Comparison of ENCODE assay signal across 20 cellular contexts in the genomic region with DNA sequence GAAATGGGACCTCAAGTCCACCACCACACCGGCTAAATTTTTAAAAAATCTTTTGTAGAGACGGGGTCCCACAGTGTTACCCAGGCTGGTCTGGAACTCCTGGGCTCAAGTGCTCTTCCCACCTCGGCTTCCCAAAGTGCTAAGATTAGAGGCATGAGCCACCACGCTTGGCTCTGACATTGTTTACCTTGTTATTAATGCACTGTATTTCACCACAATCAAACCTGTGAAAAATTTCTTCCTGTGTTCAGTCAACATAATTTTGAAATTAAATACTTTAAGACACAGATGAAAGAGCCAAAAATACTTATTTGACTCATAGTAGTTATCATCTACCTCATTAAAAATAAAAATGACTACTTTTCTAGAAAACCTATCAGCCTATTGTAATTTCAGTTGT. TPM values are rescaled to one million over a fixed set of nuclear protein-coding genes. Genes with fewer than 3 reads are reported as not detected.
DNase-seq lines count a peak whose midpoint lies in the region; FAIRE-seq and TF ChIP-seq lines count a peak whose summit lies in the region.
"Had no signal": no experiment of that assay in that cellular context is flagged by ENCODE, and none has a peak within 500 bp of the region (broad histone marks: within the 10 kb centered on the region; RNA-seq: fewer than 3 reads in every experiment).

No MANE protein-coding gene starts in this region.

- no peaks in the 10 kb centered on the region for H4K20me1 ChIP-seq in endothelial cell of umbilical vein (replicated peaks; ENCODE audit: control insufficient read depth, extremely low read depth, insufficient read depth, low read length)
- H4K20me1 ChIP-seq: BLaER1 treated with 17β-estradiol and CSF1 and Interleukin-3, amounts not matched to agents 10 nM and 100 nM had no signal

- FAIRE-seq in endothelial cell of umbilical vein (lab: Jason Lieb, UNC): no peak
- FAIRE-seq: D721Med, G401.6, GM12891, GM18507, H54, HTR-8/SVneo had no signal

- peak overlapping the region; percentile 48; the same call in 1 of the 2 replicates for H3K27ac ChIP-seq in HUES6 (ENCODE audit: low read depth, low read length)
- H3K27ac ChIP-seq in endothelial cell of umbilical vein (ENCODE audit: insufficient read depth, low read depth, low read length): peak overlapping the region; percentile 89
- H3K27ac ChIP-seq in parathyroid adenoma: peak overlapping the region; percentile 68
- H3K27ac ChIP-seq in WERI-Rb-1: no peak overlapping the region
- H3K27ac ChIP-seq: BLaER1 treated with 17β-estradiol and CSF1 and Interleukin-3, amounts not matched to agents 10 nM and 100 nM; GM23248 had no signal

- peaks cover 3% of the 10 kb centered on the region for H3K9me3 ChIP-seq in HUES6 (ENCODE audit: control insufficient read depth, insufficient read depth, low read depth, low read length)
- H3K9me3 ChIP-seq in endothelial cell of umbilical vein (replicated peaks; ENCODE audit: control insufficient read depth, insufficient read depth, low read length): no peaks in the 10 kb centered on the region
- H3K9me3 ChIP-seq in parathyroid adenoma (ENCODE audit: control insufficient read depth, low read length): no peaks in the 10 kb centered on the region
- H3K9me3 ChIP-seq in WERI-Rb-1 (ENCODE audit: severe bottlenecking): no peaks in the 10 kb centered on the region
- H3K9me3 ChIP-seq: BLaER1 treated with 17β-estradiol and CSF1 and Interleukin-3, amounts not matched to agents 10 nM and 100 nM; Caco-2 had no signal

- DNase-seq in dermis blood vessel endothelial cell (peak; percentile 20), endothelial cell of umbilical vein (ENCODE audit: low read depth, low spot score) (peak; percentile 51), WERI-Rb-1 (no peak), activated gamma-delta T cell (lab: John Stamatoyannopoulos, UW) (no peak), NCI-H1436 treated with DMSO at 0.1 percent for 48 hours (lab: John Stamatoyannopoulos, UW) (no peak)
- DNase-seq: Caco-2; CD4-positive, CD25-positive, alpha-beta regulatory T cell; CD8-positive, alpha-beta memory T cell; GM23248; HFFc6 had no signal

- H3K4me1 ChIP-seq in HUES6 (ENCODE audit: control insufficient read depth, insufficient read depth, low read length): peaks cover 15% of the 10 kb centered on the region; the same call in 1 of the 2 replicates
- H3K4me1 ChIP-seq in endothelial cell of umbilical vein (ENCODE audit: control insufficient read depth, extremely low read depth, insufficient read depth, low read length): peaks cover 19% of the 10 kb centered on the region
- H3K4me1 ChIP-seq in parathyroid adenoma: peaks cover 26% of the 10 kb centered on the region
- H3K4me1 ChIP-seq: BLaER1 treated with 17β-estradiol and CSF1 and Interleukin-3, amounts not matched to agents 10 nM and 100 nM; Caco-2 had no signal

- no peaks in the 10 kb centered on the region for H3K36me3 ChIP-seq in HUES6 (ENCODE audit: control insufficient read depth, insufficient read depth, low read length)
- no peaks in the 10 kb centered on the region for H3K36me3 ChIP-seq in endothelial cell of umbilical vein (ENCODE audit: control insufficient read depth in 2 of 2, extremely low read depth in 1 of 2, insufficient read depth in 2 of 2, low read length in 2 of 2)
- H3K36me3 ChIP-seq in parathyroid adenoma (ENCODE audit: control insufficient read depth, insufficient read depth, low read length): no peaks in the 10 kb centered on the region
- H3K36me3 ChIP-seq in WERI-Rb-1: no peaks in the 10 kb centered on the region
- H3K36me3 ChIP-seq: BLaER1 treated with 17β-estradiol and CSF1 and Interleukin-3, amounts not matched to agents 10 nM and 100 nM had no signal

- no peak for TF ChIP-seq POLR2A in endothelial cell of umbilical vein (IDR thresholded peaks at IDR 0.05; ENCODE audit: low read depth, low read length)

- CTCF ChIA-PET in endothelial cell of umbilical vein (lab: Charles Lee): interaction anchor here (1.3 to 1.6 kb wide), 3 partner anchors 9 to 32 kb away, joined by 4 to 6 read pairs (median 4); a partner anchor contains a TSS

- H3K4me2 ChIP-seq in endothelial cell of umbilical vein (ENCODE audit: insufficient read depth, low read length): no peak overlapping the region
- no peak overlapping the region for H3K4me2 ChIP-seq in parathyroid adenoma (ENCODE audit: low read length)
- H3K4me2 ChIP-seq: BLaER1 treated with 17β-estradiol and CSF1 and Interleukin-3, amounts not matched to agents 10 nM and 100 nM had no signal

- no peak overlapping the region for H3K9ac ChIP-seq in HUES6 (ENCODE audit: low read length)
- H3K9ac ChIP-seq in endothelial cell of umbilical vein (replicated peaks; ENCODE audit: extremely low read depth, insufficient read depth, low read length): no peak overlapping the region
- no peak overlapping the region for H3K9ac ChIP-seq in parathyroid adenoma
- H3K9ac ChIP-seq: BLaER1 treated with 17β-estradiol and CSF1 and Interleukin-3, amounts not matched to agents 10 nM and 100 nM; GM23248 had no signal

- TF ChIP-seq CTCF in endothelial cell of umbilical vein (IDR thresholded peaks at IDR 0.05; ENCODE audit: extremely low read depth in 1 of 2, insufficient read depth in 1 of 2, low read depth in 1 of 2, low read length in 2 of 2) (no peak), parathyroid adenoma (IDR thresholded peaks at IDR 0.05) (no peak), WERI-Rb-1 (IDR thresholded peaks at IDR 0.05; ENCODE audit: low read depth, low read length) (no peak)

- H3K27me3 ChIP-seq in HUES6 (ENCODE audit: control insufficient read depth, insufficient read depth, low read length) (no peaks in the 10 kb centered on the region), endothelial cell of umbilical vein (ENCODE audit: control insufficient read depth in 2 of 2, insufficient read depth in 2 of 2, low read length in 2 of 2) (no peaks in the 10 kb centered on the region), parathyroid adenoma (ENCODE audit: control insufficient read depth, insufficient read depth, low read length) (no peaks in the 10 kb centered on the region), WERI-Rb-1 (ENCODE audit: insufficient read depth, low read depth, severe bottlenecking) (no peaks in the 10 kb centered on the region)
- H3K27me3 ChIP-seq: BLaER1 treated with 17β-estradiol and CSF1 and Interleukin-3, amounts not matched to agents 10 nM and 100 nM had no signal

- intact Hi-C loops in endothelial cell of umbilical vein (cut with micrococcal nuclease): loop anchor here (1.0 kb wide), 3 partner anchors 11 to 24 kb away; a partner anchor contains a TSS

- no peak overlapping the region for H2AFZ ChIP-seq in endothelial cell of umbilical vein (ENCODE audit: low read depth, low read length)
- peak overlapping the region; percentile 42 for H2AFZ ChIP-seq in parathyroid adenoma
- H2AFZ ChIP-seq: GM23248 had no signal

- no TSS peak for BruUV-seq in endothelial cell of umbilical vein (replicated peaks; lab: Mats Ljungman, UMichigan)

- POLR2A ChIA-PET in endothelial cell of umbilical vein (lab: Charles Lee): interaction anchor here (1.4 to 1.8 kb wide), 3 partner anchors 10 to 25 kb away, joined by 4 to 15 read pairs (median 5); a partner anchor contains a TSS

- dilution Hi-C loops in endothelial cell of umbilical vein (cut with MboI; ENCODE audit: extremely low pct_ligation_motif_present, low sequenced_read_pairs): no loop called here

- no peaks in the 10 kb centered on the region for H3K9me1 ChIP-seq in endothelial cell of umbilical vein (replicated peaks; ENCODE audit: control insufficient read depth, extremely low read depth, insufficient read depth, low read length)

- H3K79me2 ChIP-seq in endothelial cell of umbilical vein (ENCODE audit: control insufficient read depth, insufficient read depth, low read length): no peaks in the 10 kb centered on the region
- H3K79me2 ChIP-seq in parathyroid adenoma: no peaks in the 10 kb centered on the region

- H3K4me3 ChIP-seq in HUES6 (ENCODE audit: low read depth, low read length) (no peak overlapping the region; the same call in 1 of the 2 replicates), endothelial cell of umbilical vein (replicated peaks in 1 of 3; ENCODE audit: insufficient read depth in 1 of 3, low read depth in 1 of 3, low read length in 3 of 3) (no peak overlapping the region), parathyroid adenoma (ENCODE audit: low read depth, low read length) (no peak overlapping the region), WERI-Rb-1 (ENCODE audit: low read depth, low read length) (no peak overlapping the region)
- H3K4me3 ChIP-seq: BLaER1 treated with 17β-estradiol and CSF1 and Interleukin-3, amounts not matched to agents 10 nM and 100 nM; GM23248 had no signal

TF ChIP-seq in endothelial cell of umbilical vein, 7 proteins besides CTCF, POLR2A, EP300 and RAD21:
- no peak for TF ChIP-seq MYC (IDR thresholded peaks at IDR 0.05; ENCODE audit: low read depth, low read length)
- no peak for TF ChIP-seq EZH2 (IDR thresholded peaks at IDR 0.05; ENCODE audit: borderline replicate concordance, low read depth, low read length, severe bottlenecking)
- TF ChIP-seq, protein P1, sequence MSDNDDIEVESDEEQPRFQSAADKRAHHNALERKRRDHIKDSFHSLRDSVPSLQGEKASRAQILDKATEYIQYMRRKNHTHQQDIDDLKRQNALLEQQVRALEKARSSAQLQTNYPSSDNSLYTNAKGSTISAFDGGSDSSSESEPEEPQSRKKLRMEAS (IDR thresholded peaks at IDR 0.05; ENCODE audit: insufficient read depth, insufficient read length): no peak
- no peak for TF ChIP-seq GATA2 (IDR thresholded peaks at IDR 0.05; ENCODE audit: insufficient read depth, insufficient read length, low read depth, low read length)
- TF ChIP-seq FOS (IDR thresholded peaks at IDR 0.05; ENCODE audit: borderline replicate concordance, insufficient read depth, low read length): no peak
- TF ChIP-seq POLR2AphosphoS5 (IDR thresholded peaks at IDR 0.05; ENCODE audit: insufficient read depth, low read depth, low read length): no peak
- no peak for TF ChIP-seq JUN (IDR thresholded peaks at IDR 0.05; ENCODE audit: borderline replicate concordance, insufficient read depth, insufficient read length, low read depth)

RNA-seq across cellular contexts. Expression of a gene that starts 16.0 kb away (rescaled TPM):
- total RNA-seq in dermis blood vessel endothelial cell (139 and 228 TPM in 2 replicates), endothelial cell of umbilical vein (81.4 and 82.0 TPM in 2 replicates)
- polyA plus RNA-seq in endothelial cell of umbilical vein: 91.7 and 119 TPM in 2 replicates
- polyA plus RNA-seq in endothelial cell of umbilical vein (2011; cell fraction: cytosol; rRNA removed): 92.1 and 97.9 TPM in 2 replicates
- polyA plus RNA-seq in endothelial cell of umbilical vein (2011; cell fraction: nucleus; rRNA removed): 146 and 167 TPM in 2 replicates
- polyA plus RNA-seq in endothelial cell of umbilical vein (2012): 72.5 and 82.2 TPM in 2 replicates
- 291 and 351 TPM in 2 replicates for polyA minus RNA-seq in endothelial cell of umbilical vein
- not detected for polyA minus RNA-seq in endothelial cell of umbilical vein (2011; cell fraction: cytosol; rRNA and poly(A)+ RNA removed)
- 376 and 437 TPM in 2 replicates for polyA minus RNA-seq in endothelial cell of umbilical vein (2011; cell fraction: nucleus; rRNA and poly(A)+ RNA removed)
- total RNA-seq: A172; Caco-2; CD8-positive, alpha-beta memory T cell; GM23248 had no signal
- polyA plus RNA-seq: CD8-positive, alpha-beta memory T cell; GM23248 had no signal

Comparison
In these comparisons a context has a peak if more than half of its experiments do, and no peak if none do; other contexts are left out.
1. DNase-seq: peak in dermis blood vessel endothelial cell (single experiment) and endothelial cell of umbilical vein (single experiment); none in WERI-Rb-1 (single experiment), activated gamma-delta T cell (single experiment) and NCI-H1436 treated with DMSO at 0.1 percent for 48 hours (single experiment).